Comparison of ENCODE assay signal across 8 cellular contexts in genomic region chr12:54220092-54220557, GRCh38. TPM values are rescaled to one million over a fixed set of nuclear protein-coding genes. Genes with fewer than 3 reads are reported as not detected.
DNase-seq lines count a peak whose midpoint lies in the region; TF ChIP-seq lines count a peak whose summit lies in the region.

No MANE protein-coding gene starts in this region.

- H3K27ac ChIP-seq in C4-2B: no peak overlapping the region

- peak; percentile 92 for TF ChIP-seq CTCF in C4-2B (conservative IDR thresholded peaks at IDR 0.05)
- peak; percentile 87 for TF ChIP-seq CTCF in cardiac fibroblast (IDR thresholded peaks at IDR 0.05; ENCODE audit: low read depth, low read length)

- H3K4me3 ChIP-seq in H7 (ENCODE audit: insufficient read depth, low read depth, low read length): no peak overlapping the region
- no peak overlapping the region for H3K4me3 ChIP-seq in cardiac fibroblast (replicated peaks in 1 of 2; ENCODE audit: low read depth in 2 of 2, low read length in 2 of 2)

- peaks cover 31% of the 10 kb centered on the region for H3K27me3 ChIP-seq in H7 (ENCODE audit: control insufficient read depth, insufficient read depth, low read length)

- no peaks in the 10 kb centered on the region for H3K36me3 ChIP-seq in H7 (replicated peaks; ENCODE audit: control insufficient read depth, insufficient read depth, low read length)

- DNase-seq in H7 (peak; percentile 84), NCI-H2227 (lab: John Stamatoyannopoulos, UW; ENCODE audit: unreplicated experiment) (peak; percentile 68), cardiac fibroblast (ENCODE audit: low read depth in 2 of 2) (peak; percentile 78 to 84), left kidney (ENCODE audit: low read depth, low spot score) (peak; percentile 95), GM19238 (ENCODE audit: insufficient read length, low spot score) (no peak)
- DNase-seq in activated CD4-positive, CD25-positive, alpha-beta regulatory T cell (lab: John Stamatoyannopoulos, UW): peak in 3 of 4 experiments; percentile 14 to 50 (median 28)
- DNase-seq in stimulated activated CD4-positive, alpha-beta T cell treated with anti-CD3 and anti-CD28 coated beads, TNF-alpha, amount 100 ng/mL, for 24 hours (ENCODE audit: low read depth in 3 of 3): peak in 2 of 3 experiments; percentile 51 to 66

RNA-seq across cellular contexts. Expression of gene SMUG1, which starts 31.3 kb away (rescaled TPM):
- total RNA-seq in H7 (2014; rRNA removed; shearing (Covaris generic)): 33.8 and 40.2 TPM in 2 replicates

RNA-seq across cellular contexts. Expression of gene CBX5, which starts 59.8 kb away (rescaled TPM):
- total RNA-seq in H7 (2014; rRNA removed; shearing (Covaris generic)): 51.2 and 62.2 TPM in 2 replicates
